24 cellular contexts compared by ENCODE assay signal in the genomic region with DNA sequence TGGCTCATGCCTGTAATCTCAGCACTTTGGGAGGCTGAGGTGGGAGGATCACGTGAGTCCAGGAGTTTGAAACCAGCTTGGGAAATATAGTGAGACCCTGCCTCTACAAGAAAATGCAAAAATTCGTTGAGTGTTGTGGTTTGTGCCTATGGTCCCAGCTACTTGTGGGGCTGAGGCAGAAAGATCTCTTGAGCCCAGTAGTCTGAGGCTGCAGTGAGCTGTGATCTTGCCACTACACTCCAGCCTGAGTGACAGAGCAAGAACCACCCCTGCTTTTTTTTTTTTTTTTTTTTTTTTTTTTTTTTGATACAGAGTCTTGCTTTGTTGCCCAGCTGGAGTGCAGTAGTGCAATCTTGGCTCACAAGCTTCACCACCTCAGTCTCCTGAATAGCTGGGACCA. TPM values are rescaled to one million over a fixed set of nuclear protein-coding genes. Genes with fewer than 3 reads are reported as not detected.
DNase-seq lines count a peak whose midpoint lies in the region; ATAC-seq and TF ChIP-seq lines count a peak whose summit lies in the region.
"Had no signal": no experiment of that assay in that cellular context is flagged by ENCODE, and none has a peak within 500 bp of the region (broad histone marks: within the 10 kb centered on the region; RNA-seq: fewer than 3 reads in every experiment).

No MANE protein-coding gene starts in this region.

- H3K27me3 Mint-ChIP-seq in naive B cell = no peaks in the 10 kb centered on the region
- H3K27me3 Mint-ChIP-seq in CD8-positive, alpha-beta T cell (ENCODE audit: low read depth) = peaks cover 4% of the 10 kb centered on the region

- H3K4me3 ChIP-seq in left ventricle myocardium inferior (no peak overlapping the region), ascending aorta (no peak overlapping the region), uterus (no peak overlapping the region)
- no peak overlapping the region for H3K4me3 ChIP-seq in CD8-positive, alpha-beta T cell (ENCODE audit: low read depth, low read length)
- H3K4me3 ChIP-seq: GM23338, HAP-1, SJCRH30 had no signal

- intact Hi-C loops in left ventricle myocardium inferior (cut with micrococcal nuclease) = no loop called here
- intact Hi-C loops in left ventricle myocardium superior (cut with micrococcal nuclease) = no loop called here
- intact Hi-C loops in ascending aorta (cut with DNase I) = no loop called here
- intact Hi-C loops in CD8-positive, alpha-beta T cell (cut with DNase I, micrococcal nuclease) = no loop called here
- intact Hi-C loops in uterus (cut with DNase I; ENCODE audit: low total_unique reads) = no loop called here

- H3K36me3 Mint-ChIP-seq in naive B cell = no peaks in the 10 kb centered on the region
- no peaks in the 10 kb centered on the region for H3K36me3 Mint-ChIP-seq in CD8-positive, alpha-beta T cell

- DNase-seq in left ventricle myocardium inferior = no peak
- DNase-seq in left ventricle myocardium superior = no peak
- DNase-seq in ascending aorta (ENCODE audit: low spot score in 2 of 2) = no peak
- DNase-seq in naive B cell = no peak
- DNase-seq in CD8-positive, alpha-beta T cell = no peak
- DNase-seq in uterus = no peak
- DNase-seq in activated naive CD4-positive, alpha-beta T cell (lab: John Stamatoyannopoulos, UW) = no peak
- DNase-seq: ACHN, MV-4-11, NCI-H1694 treated with DMSO at 0.1 percent for 48 hours, NCI-H226, NCI-H510A treated with DMSO at 0.1 percent for 48 hours, NCI-H774, SJCRH30 had no signal

- H3K9me3 ChIP-seq in left ventricle myocardium inferior (replicated peaks) (no peaks in the 10 kb centered on the region), ascending aorta (no peaks in the 10 kb centered on the region), uterus (no peaks in the 10 kb centered on the region)
- no peaks in the 10 kb centered on the region for H3K9me3 ChIP-seq in CD8-positive, alpha-beta T cell (ENCODE audit: low read length)
- H3K9me3 ChIP-seq: HAP-1, SJCRH30 had no signal

- H3K4me1 ChIP-seq in left ventricle myocardium inferior = peaks cover 4% of the 10 kb centered on the region
- no peaks in the 10 kb centered on the region for H3K4me1 ChIP-seq in ascending aorta
- H3K4me1 ChIP-seq in CD8-positive, alpha-beta T cell (ENCODE audit: insufficient read depth, low read length) = no peaks in the 10 kb centered on the region
- H3K4me1 ChIP-seq in uterus = no peaks in the 10 kb centered on the region
- H3K4me1 ChIP-seq: HAP-1 had no signal

- H3K36me3 ChIP-seq in left ventricle myocardium inferior = peaks cover 46% of the 10 kb centered on the region
- H3K36me3 ChIP-seq in ascending aorta = peaks cover 61 to 85% of the 10 kb centered on the region in 2 donors
- H3K36me3 ChIP-seq in CD8-positive, alpha-beta T cell (ENCODE audit: insufficient read depth, low read length) = no peaks in the 10 kb centered on the region
- no peaks in the 10 kb centered on the region for H3K36me3 ChIP-seq in uterus
- H3K36me3 ChIP-seq: HAP-1 had no signal

- no peaks in the 10 kb centered on the region for H3K27me3 ChIP-seq in left ventricle myocardium inferior (ENCODE audit: low read depth)
- no peaks in the 10 kb centered on the region for H3K27me3 ChIP-seq in ascending aorta
- H3K27me3 ChIP-seq in CD8-positive, alpha-beta T cell (ENCODE audit: insufficient read depth, low read length) = no peaks in the 10 kb centered on the region
- H3K27me3 ChIP-seq in uterus = no peaks in the 10 kb centered on the region
- H3K27me3 ChIP-seq: SJCRH30 had no signal

- POLR2A ChIA-PET in CD8-positive, alpha-beta T cell (lab: Charles Lee) = interaction anchor here (0.6 kb wide), 1 partner anchor 382 kb away, joined by 3 read pairs; no protein-coding TSS in a partner anchor

- peak overlapping the region in 3 of 8 donors; percentile 15 to 80 (median 19) for H3K4me3 Mint-ChIP-seq in naive B cell
- H3K4me3 Mint-ChIP-seq in CD8-positive, alpha-beta T cell = no peak overlapping the region
- H3K4me3 Mint-ChIP-seq: GM23338 had no signal

- ATAC-seq in left ventricle myocardium superior (no peak), naive B cell (ENCODE audit: low read depth in 2 of 2) (no peak), GM18498 (IDR thresholded peaks at IDR 0.05; ENCODE audit: unreplicated experiment) (no peak)
- no peak for ATAC-seq in CD8-positive, alpha-beta T cell
- ATAC-seq: GM23338, HepG2 had no signal

- peaks cover 27 to 57% (median 57%) of the 10 kb centered on the region in 3 donors for H3K4me1 Mint-ChIP-seq in naive B cell
- H3K4me1 Mint-ChIP-seq in CD8-positive, alpha-beta T cell (ENCODE audit: low read depth) = no peaks in the 10 kb centered on the region

- CTCF ChIA-PET in CD8-positive, alpha-beta T cell (lab: Charles Lee) = no interaction called here

- H3K9me3 Mint-ChIP-seq in naive B cell = peaks cover 0 to 2% (median 0%) of the 10 kb centered on the region in 7 donors
- H3K9me3 Mint-ChIP-seq in CD8-positive, alpha-beta T cell = no peaks in the 10 kb centered on the region
- H3K9me3 Mint-ChIP-seq: GM23338 had no signal

- peak overlapping the region in 4 of 6 donors; percentile 67 to 87 (median 74) for H3K27ac Mint-ChIP-seq in naive B cell
- H3K27ac Mint-ChIP-seq in CD8-positive, alpha-beta T cell = no peak overlapping the region
- H3K27ac Mint-ChIP-seq: GM23338 had no signal

- no peak for TF ChIP-seq POLR2A in uterus (IDR thresholded peaks at IDR 0.05)

- peak overlapping the region; percentile 11 for H3K27ac ChIP-seq in left ventricle myocardium inferior (replicated peaks)
- peak overlapping the region; percentile 2 to 11 for H3K27ac ChIP-seq in ascending aorta
- H3K27ac ChIP-seq in CD8-positive, alpha-beta T cell (ENCODE audit: low read depth, low read length) = no peak overlapping the region
- H3K27ac ChIP-seq in uterus = no peak overlapping the region
- H3K27ac ChIP-seq: 22Rv1, C4-2B, HL-60, KMS-11, SJCRH30 had no signal

- TF ChIP-seq CTCF in left ventricle myocardium inferior (IDR thresholded peaks at IDR 0.05; ENCODE audit: borderline replicate concordance) (no peak), ascending aorta (IDR thresholded peaks at IDR 0.05) (no peak), uterus (IDR thresholded peaks at IDR 0.05) (no peak)
- no peak for TF ChIP-seq CTCF in CD8-positive, alpha-beta T cell (IDR thresholded peaks at IDR 0.05)

RNA-seq across cellular contexts. Expression of a gene that starts 34.0 kb away (rescaled TPM):
- total RNA-seq in left ventricle myocardium inferior (3.3 TPM), left ventricle myocardium superior (3.2 TPM), ascending aorta (71.3 TPM), uterus (10 to 100 TPM in 3 of 4 donors, 1 to 10 TPM in 1; 7.4 to 28.7 (median 23.5) TPM)
- 1 to 10 TPM in 5 of 6 donors, not detected in 1; 2.1 to 9.2 (median 5.1) TPM for polyA plus RNA-seq in naive B cell (ENCODE audit: low read depth in 6 of 6)
- total RNA-seq in CD8-positive, alpha-beta T cell = not detected
- total RNA-seq: HT-29, OCI-LY7 had no signal
- polyA plus RNA-seq: GM23338 had no signal

RNA-seq across cellular contexts. Expression of a gene that starts 36.1 kb away (rescaled TPM):
- 2.6 TPM for total RNA-seq in left ventricle myocardium inferior
- total RNA-seq in left ventricle myocardium superior = 2.4 TPM
- total RNA-seq in ascending aorta = 1.2 TPM
- 10 to 100 TPM; 27.5 to 43.7 (median 33.8) TPM for polyA plus RNA-seq in naive B cell (ENCODE audit: low read depth in 6 of 6)
- total RNA-seq in CD8-positive, alpha-beta T cell = 10 to 100 TPM; 10.7 to 13.1 TPM
- total RNA-seq in uterus = 10 to 100 TPM in 3 of 4 donors, 1 to 10 TPM in 1; 9.2 to 22.8 (median 14.5) TPM

Comparison
In these comparisons a context has a peak if more than half of its experiments do, and no peak if none do; other contexts are left out.
1. H3K27ac ChIP-seq: peak in left ventricle myocardium inferior (single experiment) and ascending aorta (2 of 2); none in CD8-positive, alpha-beta T cell (single experiment) and uterus (0 of 2).